1 cellular context compared by ENCODE assay signal in genomic region chr14:22929104-22929847, GRCh38.
TF ChIP-seq lines count a peak whose summit lies in the region.

Gene PRMT5 (minus strand): TSS chr14:22929376. CDS start chr14:22929361, 15 bp downstream.

TF ChIP-seq in HepG2, 621 proteins besides CTCF, POLR2A, EP300 and RAD21 (continued from another document and continues in another):
- TF ChIP-seq ZNF691 (CRISPR knock-in tag; IDR thresholded peaks at IDR 0.05; ENCODE audit: borderline replicate concordance, low read depth) (peak; percentile 96), NFE2L1 (CRISPR knock-in tag; IDR thresholded peaks at IDR 0.05; ENCODE audit: borderline replicate concordance) (no peak; the same call in 1 of the 2 replicates), SRSF9 (IDR thresholded peaks at IDR 0.05; ENCODE audit: borderline replicate concordance, insufficient read depth, low read depth, low read length, poor library complexity, severe bottlenecking) (no peak), ZNF274 (CRISPR knock-in tag; IDR thresholded peaks at IDR 0.05) (peak; percentile 98), FOXK2 (IDR thresholded peaks at IDR 0.05) (peak; percentile 35; the same call in 1 of the 2 replicates), RBM39 (IDR thresholded peaks at IDR 0.05; ENCODE audit: low read depth, low read length, poor library complexity, severe bottlenecking) (peak; percentile 99), SNAPC4 (CRISPR knock-in tag; IDR thresholded peaks at IDR 0.05) (peak; percentile 91; the same call in 1 of the 2 replicates), ZNF362 (CRISPR knock-in tag; IDR thresholded peaks at IDR 0.05; ENCODE audit: borderline replicate concordance) (peak; percentile 8; the same call in 1 of the 2 replicates), ZBTB7B (CRISPR knock-in tag; IDR thresholded peaks at IDR 0.05) (peak; percentile 80), TOPORS (CRISPR knock-in tag; IDR thresholded peaks at IDR 0.05) (peak; percentile 99), HCFC1 (IDR thresholded peaks at IDR 0.05; ENCODE audit: low read depth, low read length) (peak; percentile 58; the same call in 1 of the 2 replicates), ZBTB20 (CRISPR knock-in tag; IDR thresholded peaks at IDR 0.05; ENCODE audit: borderline replicate concordance, low read depth) (peak; percentile 90), RXRA (CRISPR knock-in tag; IDR thresholded peaks at IDR 0.05) (peak; percentile 78), TRIM24 (CRISPR knock-in tag; IDR thresholded peaks at IDR 0.05) (no peak), ZNF326 (CRISPR knock-in tag; IDR thresholded peaks at IDR 0.05; ENCODE audit: borderline replicate concordance) (peak; percentile 79; the same call in 1 of the 2 replicates), ZNF775 (CRISPR knock-in tag; IDR thresholded peaks at IDR 0.05; ENCODE audit: borderline replicate concordance) (peak; percentile 21), ARID3A (IDR thresholded peaks at IDR 0.05; ENCODE audit: low read depth, low read length) (peak; percentile 98), ZBTB2 (CRISPR knock-in tag; IDR thresholded peaks at IDR 0.05; ENCODE audit: low read depth) (peak; percentile 37; the same call in 1 of the 2 replicates), ZBTB42 (CRISPR knock-in tag; IDR thresholded peaks at IDR 0.05) (peak; percentile 97; the same call in 1 of the 2 replicates), TOE1 (CRISPR knock-in tag; IDR thresholded peaks at IDR 0.05) (peak; percentile 98), PHB2 (IDR thresholded peaks at IDR 0.05; ENCODE audit: partially characterized antibody) (no peak), SUZ12 (IDR thresholded peaks at IDR 0.05; ENCODE audit: low read depth, low read length) (peak; percentile 37; the same call in 1 of the 2 replicates), CEBPG (CRISPR knock-in tag; IDR thresholded peaks at IDR 0.05) (peak; percentile 98), HOXA5 (CRISPR knock-in tag; IDR thresholded peaks at IDR 0.05) (peak; percentile 99), DZIP1 (CRISPR knock-in tag; IDR thresholded peaks at IDR 0.05) (peak; percentile 98; the same call in 1 of the 2 replicates), ZHX2 (IDR thresholded peaks at IDR 0.05; ENCODE audit: low read depth) (peak; percentile 96), ZHX2 (CRISPR knock-in tag; IDR thresholded peaks at IDR 0.05; ENCODE audit: borderline replicate concordance) (peak; percentile 95; the same call in 1 of the 2 replicates), XBP1 (CRISPR knock-in tag; IDR thresholded peaks at IDR 0.05) (peak; percentile 93), ZSCAN31 (CRISPR knock-in tag; IDR thresholded peaks at IDR 0.05; ENCODE audit: low read depth) (peak; percentile 99), IRF9 (CRISPR knock-in tag; IDR thresholded peaks at IDR 0.05; ENCODE audit: borderline replicate concordance) (peak; percentile 99), FOXJ3 (CRISPR knock-in tag; IDR thresholded peaks at IDR 0.05; ENCODE audit: borderline replicate concordance) (peak; percentile 95), SRSF1 (optimal IDR thresholded peaks at IDR 0.05; ENCODE audit: low read depth, low read length) (peak; percentile 98), ZNF343 (CRISPR knock-in tag; IDR thresholded peaks at IDR 0.05) (peak; percentile 93), TBX3 (IDR thresholded peaks at IDR 0.05; ENCODE audit: borderline replicate concordance) (no peak; the same call in 1 of the 2 replicates), ZNF816 (CRISPR knock-in tag; IDR thresholded peaks at IDR 0.05; ENCODE audit: borderline replicate concordance) (no peak; the same call in 1 of the 2 replicates), ZNF660 (CRISPR knock-in tag; IDR thresholded peaks at IDR 0.05; ENCODE audit: borderline replicate concordance, low read depth) (no peak; the same call in 1 of the 2 replicates), POLR2AphosphoS2 (IDR thresholded peaks at IDR 0.05; ENCODE audit: low read depth, low read length) (peak; percentile 97), HNRNPLL (IDR thresholded peaks at IDR 0.05; ENCODE audit: low read depth, low read length, poor library complexity, severe bottlenecking) (peak; percentile 78), ZNF34 (CRISPR knock-in tag; IDR thresholded peaks at IDR 0.05; ENCODE audit: borderline replicate concordance) (peak; percentile 99)
